Comparison of ENCODE assay signal across 19 cellular contexts in the genomic region with DNA sequence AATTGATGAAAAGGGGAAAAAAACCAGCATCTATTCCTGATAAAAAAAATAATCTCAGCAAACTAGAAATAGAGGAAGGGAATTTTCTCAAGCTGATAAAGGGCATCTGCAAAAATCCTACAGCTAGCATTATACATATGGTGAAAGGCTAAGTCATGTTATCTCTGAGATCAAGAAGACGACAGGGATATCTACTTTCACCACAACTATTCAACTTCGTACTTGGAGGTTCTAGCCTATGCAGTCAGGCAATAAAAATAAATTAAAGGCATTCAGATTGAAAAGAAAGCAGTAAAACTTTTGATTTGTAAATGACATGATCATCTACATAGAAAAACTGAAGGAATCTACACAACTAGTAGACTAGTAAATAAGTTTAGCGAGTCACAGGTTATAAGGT. TPM values are rescaled to one million over a fixed set of nuclear protein-coding genes. Genes with fewer than 3 reads are reported as not detected.
DNase-seq lines count a peak whose midpoint lies in the region; ATAC-seq and TF ChIP-seq lines count a peak whose summit lies in the region.
"Had no signal": no experiment of that assay in that cellular context is flagged by ENCODE, and none has a peak within 500 bp of the region (broad histone marks: within the 10 kb centered on the region; RNA-seq: fewer than 3 reads in every experiment).

No MANE protein-coding gene starts in this region.

- H3K27me3 ChIP-seq in foreskin keratinocyte: no peaks in the 10 kb centered on the region
- H3K27me3 ChIP-seq: ascending aorta, gastroesophageal sphincter, SJCRH30, thyroid gland had no signal

- ATAC-seq in stimulated activated naive CD8-positive, alpha-beta T cell treated with anti-CD3 and anti-CD28 coated beads, Interleukin-15, amount 100 ng/mL, for 72 hours: no peak
- ATAC-seq in foreskin keratinocyte: no peak
- ATAC-seq in activated CD4-positive, CD25-positive, alpha-beta regulatory T cell treated with anti-CD3 and anti-CD28 coated beads, Interleukin-2, amount 50 U/mL, for 24 hours: no peak
- ATAC-seq: gastroesophageal sphincter, sciatic nerve had no signal

- no peak for DNase-seq in stimulated activated naive CD8-positive, alpha-beta T cell treated with anti-CD3 and anti-CD28 coated beads, Interleukin-15, amount 100 ng/mL, for 72 hours
- DNase-seq in T-helper 2 cell treated with Interferon-gamma antibody and Interleukin-4, amounts not matched to agents 5 μg/mL and 100 μg/mL, for 36 hours (ENCODE audit: low spot score): no peak
- no peak for DNase-seq in mesothelial cell of epicardium (ENCODE audit: low spot score in 2 of 2, unreplicated experiment in 2 of 2)
- DNase-seq in foreskin keratinocyte: no peak
- DNase-seq in hepatic stellate cell (ENCODE audit: low spot score): no peak
- DNase-seq: activated B cell treated with CpG ODN at 0.5 μM for 24 hours; activated effector memory CD4-positive, alpha-beta T cell treated with anti-CD3 and anti-CD28 coated beads, Interleukin-2, amount 50 U/mL, for 16 hours; central memory CD4-positive, alpha-beta T cell; COR-L47; DMS79 treated with DMSO at 0.1 percent for 48 hours; NCI-H1694 treated with DMSO at 0.1 percent for 48 hours; SJCRH30; stimulated activated naive CD4-positive, alpha-beta T cell; thyroid gland had no signal

- TF ChIP-seq CTCF in mesothelial cell of epicardium (IDR thresholded peaks at IDR 0.05; ENCODE audit: unreplicated experiment): no peak
- no peak for TF ChIP-seq CTCF in foreskin keratinocyte (conservative IDR thresholded peaks at IDR 0.05)

- H3K4me1 Mint-ChIP-seq in stimulated activated naive CD8-positive, alpha-beta T cell treated with anti-CD3 and anti-CD28 coated beads, Interleukin-15, Interleukin-2, amounts not matched to agents 100 ng/mL and 50 ng/mL, for 24 hours (ENCODE audit: low read depth): peaks cover 84% of the 10 kb centered on the region
- peaks cover 92% of the 10 kb centered on the region for H3K4me1 Mint-ChIP-seq in stimulated activated naive CD8-positive, alpha-beta T cell treated with anti-CD3 and anti-CD28 coated beads, Interleukin-15, amount 100 ng/mL, for 72 hours
- peaks cover 82% of the 10 kb centered on the region for H3K4me1 Mint-ChIP-seq in T-helper 2 cell treated with Interferon-gamma antibody and Interleukin-4, amounts not matched to agents 5 μg/mL and 100 μg/mL, for 36 hours (ENCODE audit: low read depth)
- peaks cover 9% of the 10 kb centered on the region for H3K4me1 Mint-ChIP-seq in mesothelial cell of epicardium

- no peak overlapping the region for H3K27ac ChIP-seq in foreskin keratinocyte
- H3K27ac ChIP-seq: ascending aorta, gastroesophageal sphincter, SJCRH30, thyroid gland had no signal

- peaks cover 76% of the 10 kb centered on the region for H3K36me3 Mint-ChIP-seq in stimulated activated naive CD8-positive, alpha-beta T cell treated with anti-CD3 and anti-CD28 coated beads, Interleukin-15, Interleukin-2, amounts not matched to agents 100 ng/mL and 50 ng/mL, for 24 hours (ENCODE audit: low read depth)
- peaks cover 70% of the 10 kb centered on the region for H3K36me3 Mint-ChIP-seq in T-helper 2 cell treated with Interferon-gamma antibody and Interleukin-4, amounts not matched to agents 5 μg/mL and 100 μg/mL, for 36 hours (ENCODE audit: low read depth)
- peaks cover 43% of the 10 kb centered on the region for H3K36me3 Mint-ChIP-seq in mesothelial cell of epicardium

- no peak overlapping the region for H3K4me3 Mint-ChIP-seq in stimulated activated naive CD8-positive, alpha-beta T cell treated with anti-CD3 and anti-CD28 coated beads, Interleukin-15, Interleukin-2, amounts not matched to agents 100 ng/mL and 50 ng/mL, for 24 hours
- H3K4me3 Mint-ChIP-seq in stimulated activated naive CD8-positive, alpha-beta T cell treated with anti-CD3 and anti-CD28 coated beads, Interleukin-15, amount 100 ng/mL, for 72 hours: no peak overlapping the region
- H3K4me3 Mint-ChIP-seq in T-helper 2 cell treated with Interferon-gamma antibody and Interleukin-4, amounts not matched to agents 5 μg/mL and 100 μg/mL, for 36 hours: peak overlapping the region; percentile 51
- no peak overlapping the region for H3K4me3 Mint-ChIP-seq in mesothelial cell of epicardium
- H3K4me3 Mint-ChIP-seq: activated B cell treated with CpG ODN at 0.5 μM for 24 hours had no signal

- H3K27ac Mint-ChIP-seq in stimulated activated naive CD8-positive, alpha-beta T cell treated with anti-CD3 and anti-CD28 coated beads, Interleukin-15, Interleukin-2, amounts not matched to agents 100 ng/mL and 50 ng/mL, for 24 hours: peak overlapping the region; percentile 54
- H3K27ac Mint-ChIP-seq in stimulated activated naive CD8-positive, alpha-beta T cell treated with anti-CD3 and anti-CD28 coated beads, Interleukin-15, amount 100 ng/mL, for 72 hours: no peak overlapping the region
- peak overlapping the region; percentile 5 for H3K27ac Mint-ChIP-seq in T-helper 2 cell treated with Interferon-gamma antibody and Interleukin-4, amounts not matched to agents 5 μg/mL and 100 μg/mL, for 36 hours
- peak overlapping the region; percentile 31 for H3K27ac Mint-ChIP-seq in mesothelial cell of epicardium
- H3K27ac Mint-ChIP-seq: activated B cell treated with CpG ODN at 0.5 μM for 24 hours had no signal

- H3K4me1 ChIP-seq in foreskin keratinocyte: peaks cover 50% of the 10 kb centered on the region
- H3K4me1 ChIP-seq: SJCRH30 had no signal

- H3K9me3 Mint-ChIP-seq in stimulated activated naive CD8-positive, alpha-beta T cell treated with anti-CD3 and anti-CD28 coated beads, Interleukin-15, Interleukin-2, amounts not matched to agents 100 ng/mL and 50 ng/mL, for 24 hours: no peaks in the 10 kb centered on the region
- peaks cover 0 to 4% of the 10 kb centered on the region in 2 donors for H3K9me3 Mint-ChIP-seq in stimulated activated naive CD8-positive, alpha-beta T cell treated with anti-CD3 and anti-CD28 coated beads, Interleukin-15, amount 100 ng/mL, for 72 hours
- no peaks in the 10 kb centered on the region for H3K9me3 Mint-ChIP-seq in T-helper 2 cell treated with Interferon-gamma antibody and Interleukin-4, amounts not matched to agents 5 μg/mL and 100 μg/mL, for 36 hours
- peaks cover 13% of the 10 kb centered on the region for H3K9me3 Mint-ChIP-seq in mesothelial cell of epicardium
- H3K9me3 Mint-ChIP-seq: activated B cell treated with CpG ODN at 0.5 μM for 24 hours had no signal

- H3K27me3 Mint-ChIP-seq in stimulated activated naive CD8-positive, alpha-beta T cell treated with anti-CD3 and anti-CD28 coated beads, Interleukin-15, Interleukin-2, amounts not matched to agents 100 ng/mL and 50 ng/mL, for 24 hours: no peaks in the 10 kb centered on the region
- no peaks in the 10 kb centered on the region for H3K27me3 Mint-ChIP-seq in stimulated activated naive CD8-positive, alpha-beta T cell treated with anti-CD3 and anti-CD28 coated beads, Interleukin-15, amount 100 ng/mL, for 72 hours
- H3K27me3 Mint-ChIP-seq in T-helper 2 cell treated with Interferon-gamma antibody and Interleukin-4, amounts not matched to agents 5 μg/mL and 100 μg/mL, for 36 hours (ENCODE audit: low read depth): no peaks in the 10 kb centered on the region
- no peaks in the 10 kb centered on the region for H3K27me3 Mint-ChIP-seq in mesothelial cell of epicardium (ENCODE audit: low read depth)
- H3K27me3 Mint-ChIP-seq: activated B cell treated with CpG ODN at 0.5 μM for 24 hours had no signal

RNA-seq across cellular contexts. Expression of gene CAB39, which starts 58.2 kb away (rescaled TPM):
- total RNA-seq in mesothelial cell of epicardium: 39.2 to 43.0 TPM (median 41.7 TPM) in 3 replicates
- total RNA-seq in foreskin keratinocyte: 179 and 191 TPM in 2 replicates
- polyA plus RNA-seq in foreskin keratinocyte: 67.8 and 73.5 TPM in 2 replicates

Comparison
In these comparisons a context has a peak if more than half of its experiments do, and no peak if none do; other contexts are left out.
1. H3K27ac Mint-ChIP-seq: peak in stimulated activated naive CD8-positive, alpha-beta T cell treated with anti-CD3 and anti-CD28 coated beads, Interleukin-15, Interleukin-2, amounts not matched to agents 100 ng/mL and 50 ng/mL, for 24 hours (single experiment), T-helper 2 cell treated with Interferon-gamma antibody and Interleukin-4, amounts not matched to agents 5 μg/mL and 100 μg/mL, for 36 hours (single experiment) and mesothelial cell of epicardium (single experiment); none in stimulated activated naive CD8-positive, alpha-beta T cell treated with anti-CD3 and anti-CD28 coated beads, Interleukin-15, amount 100 ng/mL, for 72 hours (0 of 2).